Comparison of ENCODE assay signal across 10 cellular contexts in the genomic region with DNA sequence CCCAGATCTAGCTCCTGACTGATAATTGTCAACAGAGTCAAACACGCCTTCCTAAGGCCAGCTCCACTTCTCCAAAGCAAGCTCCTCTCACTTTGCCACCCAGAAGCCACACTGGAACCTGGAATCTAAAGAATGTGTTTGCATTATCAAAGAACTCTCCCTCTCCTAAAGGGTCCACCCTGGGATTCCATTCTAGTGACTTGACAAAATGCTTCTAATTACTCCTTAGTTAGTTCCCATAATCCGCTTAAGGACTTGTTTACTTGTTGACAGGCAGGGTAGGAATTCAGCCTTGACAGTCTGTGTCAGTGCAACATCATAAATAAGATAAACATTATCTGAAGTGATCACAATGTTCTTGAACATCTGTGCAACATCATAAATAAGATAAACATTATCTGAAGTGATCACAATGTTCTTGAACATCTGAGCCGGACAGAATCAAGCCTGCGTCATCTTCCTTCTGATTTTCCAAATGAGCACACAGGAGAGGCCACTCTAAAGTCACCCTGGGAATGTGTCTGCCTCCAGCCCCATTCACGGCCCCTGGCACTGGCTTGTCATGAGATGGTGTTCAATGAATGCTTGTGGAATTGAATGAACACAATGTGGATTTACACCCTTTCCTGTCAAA.
A peak's percentile ranks its signal among the peaks of the same experiment; 100 is the strongest.
DNase-seq lines count a peak whose midpoint lies in the region; ATAC-seq, FAIRE-seq and TF ChIP-seq lines count a peak whose summit lies in the region.
"Had no signal": no experiment of that assay in that cellular context is flagged by ENCODE, and none has a peak within 500 bp of the region (broad histone marks: within the 10 kb centered on the region; RNA-seq: fewer than 3 reads in every experiment).

No MANE protein-coding gene starts in this region.

- no peak for TF ChIP-seq CTCF in astrocyte of the spinal cord (IDR thresholded peaks at IDR 0.05; ENCODE audit: low read depth, low read length)
- TF ChIP-seq CTCF in testis (IDR thresholded peaks at IDR 0.05), result no peak

- no peak overlapping the region for H3K4me3 ChIP-seq in astrocyte of the spinal cord (ENCODE audit: low read depth, low read length)
- H3K4me3 ChIP-seq in testis, result no peak overlapping the region

- peak; percentile 28 for DNase-seq in HTR-8/SVneo (ENCODE audit: insufficient read length, low spot score)
- DNase-seq in astrocyte of the spinal cord (ENCODE audit: low read depth, low spot score), result peak; percentile 70
- peak; percentile 59 for DNase-seq in hepatic stellate cell (ENCODE audit: low spot score)
- peak; percentile 22 for DNase-seq in testis
- DNase-seq in NCI-H2107 (lab: John Stamatoyannopoulos, UW), result no peak
- no peak for DNase-seq in NCI-H524 (lab: John Stamatoyannopoulos, UW)
- no peak for DNase-seq in GM19239 (ENCODE audit: insufficient read length, low spot score)
- DNase-seq: GF-D8, MM.1S had no signal

- ATAC-seq in HG02571 (IDR thresholded peaks at IDR 0.05; ENCODE audit: unreplicated experiment), result no peak

- intact Hi-C loops in testis (cut with DNase I; ENCODE audit: low total_unique reads), result no loop called here

- no peaks in the 10 kb centered on the region for H3K36me3 ChIP-seq in testis (ENCODE audit: low read depth, missing control alignments)

- FAIRE-seq in HTR-8/SVneo (lab: Jason Lieb, UNC), result peak; percentile 58
- no peak for FAIRE-seq in GM19239 (lab: Jason Lieb, UNC)

- in situ Hi-C loops in astrocyte of the spinal cord (cut with HindIII; ENCODE audit: low sequenced_read_pairs), result no loop called here

- 43 to 53% methylated on average over 5 of the region's 5 CpGs for WGBS in testis, 2 donors

- no peaks in the 10 kb centered on the region for H3K27me3 ChIP-seq in testis

- no peaks in the 10 kb centered on the region for H3K9me3 ChIP-seq in testis

- peaks cover 5% of the 10 kb centered on the region for H3K4me1 ChIP-seq in testis

- no peak for TF ChIP-seq POLR2A in testis (IDR thresholded peaks at IDR 0.05)

- H3K27ac ChIP-seq in testis, result no peak overlapping the region

Comparison
In these comparisons a context has a peak if more than half of its experiments do, and no peak if none do; other contexts are left out.
1. DNase-seq: peak in HTR-8/SVneo (single experiment), astrocyte of the spinal cord (single experiment), hepatic stellate cell (single experiment) and testis (single experiment); none in NCI-H2107 (single experiment), NCI-H524 (0 of 2) and GM19239 (single experiment).